In genomic region chr9:4113711-4114110, GRCh38 we compare ENCODE assay signal across 18 cellular contexts.
A peak's percentile ranks its signal among the peaks of the same experiment; 100 is the strongest.
DNase-seq lines count a peak whose midpoint lies in the region; ATAC-seq, FAIRE-seq and TF ChIP-seq lines count a peak whose summit lies in the region.
"Had no signal": no experiment of that assay in that cellular context is flagged by ENCODE, and none has a peak within 500 bp of the region (broad histone marks: within the 10 kb centered on the region; RNA-seq: fewer than 3 reads in every experiment).

No MANE protein-coding gene starts in this region.

- no TSS peak for BruUV-seq in mammary epithelial cell (replicated peaks; lab: Mats Ljungman, UMichigan)

- FAIRE-seq in A204.1 (lab: Jason Lieb, UNC) = peak; percentile 99
- FAIRE-seq: GM12891, GM19239, HepG2 had no signal

- H3K27me3 ChIP-seq in ascending aorta (no peaks in the 10 kb centered on the region), fibroblast of lung (ENCODE audit: control insufficient read depth, insufficient read depth, low read length) (no peaks in the 10 kb centered on the region), osteoblast (ENCODE audit: insufficient read depth, low read length) (no peaks in the 10 kb centered on the region), foreskin keratinocyte (no peaks in the 10 kb centered on the region), mammary epithelial cell (ENCODE audit: insufficient read depth, low read length) (no peaks in the 10 kb centered on the region)
- H3K27me3 ChIP-seq: BLaER1 had no signal

- H3K4me3 ChIP-seq in ascending aorta (no peak overlapping the region), fibroblast of lung (replicated peaks in 1 of 4; ENCODE audit: control extremely low read depth in 1 of 4, insufficient read depth in 1 of 4, low read depth in 3 of 4, low read length in 4 of 4) (no peak overlapping the region), osteoblast (ENCODE audit: insufficient read depth, low read length) (no peak overlapping the region), mammary epithelial cell (replicated peaks in 1 of 3; ENCODE audit: insufficient read depth in 1 of 3, low read depth in 2 of 3, low read length in 3 of 3) (no peak overlapping the region)
- H3K4me3 ChIP-seq: BLaER1 had no signal

- H3K9me3 ChIP-seq in ascending aorta = no peaks in the 10 kb centered on the region
- no peaks in the 10 kb centered on the region for H3K9me3 ChIP-seq in fibroblast of lung (ENCODE audit: control insufficient read depth, insufficient read depth, low read depth, low read length)
- no peaks in the 10 kb centered on the region for H3K9me3 ChIP-seq in osteoblast (ENCODE audit: low read depth, low read length)
- no peaks in the 10 kb centered on the region for H3K9me3 ChIP-seq in mammary epithelial cell (replicated peaks; ENCODE audit: insufficient read depth, low read length)

- H3K4me2 ChIP-seq in fibroblast of lung (ENCODE audit: extremely low read depth, insufficient read depth, low read length) (no peak overlapping the region), osteoblast (ENCODE audit: insufficient read depth, low read length) (peak overlapping the region; percentile 56), mammary epithelial cell (ENCODE audit: insufficient read depth, low read depth, low read length) (no peak overlapping the region)
- H3K4me2 ChIP-seq: BLaER1 had no signal

- H3K4me1 ChIP-seq in ascending aorta (peaks cover 0 to 47% of the 10 kb centered on the region in 2 donors), fibroblast of lung (ENCODE audit: control insufficient read depth, extremely low read depth, insufficient read depth, low read length) (peaks cover 20% of the 10 kb centered on the region), osteoblast (ENCODE audit: insufficient read depth, low read length) (peaks cover 46% of the 10 kb centered on the region), foreskin keratinocyte (peaks cover 4% of the 10 kb centered on the region), mammary epithelial cell (ENCODE audit: insufficient read depth, low read length) (no peaks in the 10 kb centered on the region)
- H3K4me1 ChIP-seq: BLaER1 had no signal

- dilution Hi-C loops in mammary epithelial cell (cut with HindIII; ENCODE audit: low sequenced_read_pairs) = no loop called here

- WGBS in mammary epithelial cell (ENCODE audit: low coverage, missing lambda C conversion rate) = 97% methylated on average over 4 of the region's 4 CpGs

- no peaks in the 10 kb centered on the region for H3K36me3 ChIP-seq in ascending aorta
- H3K36me3 ChIP-seq in fibroblast of lung (ENCODE audit: control insufficient read depth, insufficient read depth, low read length) = peaks cover 8% of the 10 kb centered on the region
- peaks cover 4% of the 10 kb centered on the region for H3K36me3 ChIP-seq in osteoblast (ENCODE audit: insufficient read depth, low read length)
- H3K36me3 ChIP-seq in mammary epithelial cell (ENCODE audit: insufficient read depth, low read length) = no peaks in the 10 kb centered on the region
- H3K36me3 ChIP-seq: BLaER1 had no signal

- CTCF ChIA-PET in mammary epithelial cell (lab: Charles Lee; ENCODE audit: low non-redundant PET) = no interaction called here

- H4K20me1 ChIP-seq in fibroblast of lung (ENCODE audit: control insufficient read depth, extremely low read depth, insufficient read depth, low read length) = no peaks in the 10 kb centered on the region
- H4K20me1 ChIP-seq in osteoblast (ENCODE audit: insufficient read depth, low read length) = no peaks in the 10 kb centered on the region
- H4K20me1 ChIP-seq in mammary epithelial cell (ENCODE audit: insufficient read depth, low read length) = no peaks in the 10 kb centered on the region
- H4K20me1 ChIP-seq: BLaER1 had no signal

- H3K27ac ChIP-seq in ascending aorta (peak overlapping the region; percentile 63 to 68), fibroblast of lung (ENCODE audit: insufficient read depth, low read length) (peak overlapping the region; percentile 64), osteoblast (ENCODE audit: low read depth, low read length) (peak overlapping the region; percentile 87), foreskin keratinocyte (no peak overlapping the region), mammary epithelial cell (ENCODE audit: insufficient read depth, low read depth, low read length) (no peak overlapping the region)
- H3K27ac ChIP-seq: BLaER1 had no signal

- TF ChIP-seq CTCF in ascending aorta (IDR thresholded peaks at IDR 0.05) (no peak), fibroblast of lung (conservative IDR thresholded peaks at IDR 0.05 in 1 of 2, IDR thresholded peaks at IDR 0.05 in 1 of 2; ENCODE audit: low read depth in 1 of 2, low read length in 2 of 2) (no peak), osteoblast (IDR thresholded peaks at IDR 0.05; ENCODE audit: extremely low read depth, low read depth, low read length) (no peak), foreskin keratinocyte (conservative IDR thresholded peaks at IDR 0.05) (no peak), mammary epithelial cell (conservative IDR thresholded peaks at IDR 0.05 in 1 of 2, IDR thresholded peaks at IDR 0.05 in 1 of 2; ENCODE audit: extremely low read depth in 1 of 2, insufficient read depth in 1 of 2, low read depth in 1 of 2, low read length in 2 of 2) (no peak)

- no peak for ATAC-seq in foreskin keratinocyte
- ATAC-seq in esophagus mucosa = no peak
- ATAC-seq: HepG2 had no signal

- H2AFZ ChIP-seq in fibroblast of lung (ENCODE audit: low read length) = no peak overlapping the region
- peak overlapping the region; percentile 28 for H2AFZ ChIP-seq in osteoblast (ENCODE audit: low read length)
- H2AFZ ChIP-seq in mammary epithelial cell (ENCODE audit: low read depth, low read length) = no peak overlapping the region

- H3K9ac ChIP-seq in fibroblast of lung (ENCODE audit: insufficient read depth, low read length) (no peak overlapping the region), mammary epithelial cell (ENCODE audit: insufficient read depth, low read length) (no peak overlapping the region)
- H3K9ac ChIP-seq: BLaER1 had no signal

- in situ Hi-C loops in mammary epithelial cell (cut with MboI; ENCODE audit: low sequenced_read_pairs in 2 of 2) = no loop called here

- no peak for DNase-seq in ascending aorta (ENCODE audit: low spot score in 2 of 2)
- DNase-seq in fibroblast of lung (ENCODE audit: low read depth in 2 of 2) = no peak
- DNase-seq in osteoblast (ENCODE audit: insufficient read length, low spot score, missing footprints) = peak; percentile 86
- DNase-seq in foreskin keratinocyte = no peak
- DNase-seq in GDM1 (lab: John Stamatoyannopoulos, UW) = no peak
- no peak for DNase-seq in mammary epithelial cell
- DNase-seq: CD4-positive, alpha-beta memory T cell; KG1; NCI-H1694 treated with DMSO at 0.1 percent for 48 hours; NCI-H774; OCI-M1; RPMI8226 had no signal

- H3K79me2 ChIP-seq in fibroblast of lung (ENCODE audit: control insufficient read depth, insufficient read depth, low read length) = peaks cover 3% of the 10 kb centered on the region
- H3K79me2 ChIP-seq in osteoblast (ENCODE audit: insufficient read depth, low read length) = peaks cover 7% of the 10 kb centered on the region
- no peaks in the 10 kb centered on the region for H3K79me2 ChIP-seq in mammary epithelial cell (ENCODE audit: insufficient read depth, low read length)

- intact Hi-C loops in ascending aorta (cut with DNase I) (loop anchor here (2.0 to 10.0 kb wide), 2 partner anchors 35 to 589 kb away; partner anchors contain the start of gene RFX3), mammary epithelial cell (cut with micrococcal nuclease) (no loop called here)

Comparison
In these comparisons a context has a peak if more than half of its experiments do, and no peak if none do; other contexts are left out.
1. H3K27ac ChIP-seq: peak in ascending aorta (2 of 2), fibroblast of lung (single experiment) and osteoblast (single experiment); none in foreskin keratinocyte (single experiment) and mammary epithelial cell (single experiment).